In the genomic region with DNA sequence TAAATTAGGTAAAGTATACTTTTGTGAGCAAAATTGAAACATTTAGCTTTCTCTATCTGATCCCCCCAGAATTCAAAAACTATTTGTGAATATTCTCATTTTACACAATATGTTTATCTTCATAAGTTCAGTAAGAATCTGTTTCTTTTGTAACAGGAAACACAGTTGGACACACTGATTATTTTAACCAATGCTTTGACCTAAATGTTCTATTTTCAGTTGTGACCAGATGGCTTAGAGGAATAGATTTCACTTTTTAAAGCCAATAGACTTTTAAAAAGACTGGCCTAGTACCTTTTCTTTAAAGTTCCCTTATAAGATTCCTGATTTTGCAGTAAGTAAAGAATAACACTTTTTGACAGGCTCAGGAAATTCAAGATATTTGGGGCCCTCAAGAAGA, we compare ENCODE assay signal across 17 cellular contexts.
"Had no signal": no experiment of that assay in that cellular context is flagged by ENCODE, and none has a peak within 500 bp of the region (broad histone marks: within the 10 kb centered on the region; RNA-seq: fewer than 3 reads in every experiment).

No MANE protein-coding gene starts in this region.

- H3K9me3 ChIP-seq: pancreas had no signal

- H3K36me3 ChIP-seq: breast epithelium, left lung, pancreas, tibial nerve had no signal

- DNase-seq: activated CD4-positive, alpha-beta T cell treated with anti-CD3 and anti-CD28 coated beads for 1 hour; activated CD4-positive, alpha-beta T cell treated with anti-CD3 and anti-CD28 coated beads, Interleukin-2, amount 50 U/mL, for 48 hours; activated CD8-positive, alpha-beta memory T cell treated with anti-CD3 and anti-CD28 coated beads, Interleukin-2, amount 10 ng/mL, durations not matched to agents 7 days and 5 days; activated effector memory CD4-positive, alpha-beta T cell treated with Interleukin-2 at 50 U/mL for 16 hours; activated T-cell treated with anti-CD3 and anti-CD28 coated beads, Interleukin-2, amount 50 U/mL, for 24 hours; endodermal cell; glutamatergic neuron; left lung; mesendoderm; pancreas; retina; small intestine; T-helper 9 cell had no signal

- H3K4me1 ChIP-seq: breast epithelium, left lung, pancreas had no signal

- FAIRE-seq: islet of Langerhans had no signal

- H3K4me3 ChIP-seq: breast epithelium, left lung, pancreas, tibial nerve had no signal

- H3K27ac ChIP-seq: breast epithelium, left lung, pancreas had no signal

- H3K27me3 ChIP-seq: breast epithelium, left lung, pancreas, tibial nerve had no signal

- ATAC-seq: activated CD8-positive, alpha-beta memory T cell treated with anti-CD3 and anti-CD28 coated beads, Interleukin-2, amount 10 ng/mL, durations not matched to agents 7 days and 5 days; left lung; pancreas; stimulated activated effector memory CD8-positive, alpha-beta T cell treated with anti-CD3 and anti-CD28 coated beads, Interleukin-12 subunit alpha, Interleukin-12 subunit beta, amount 100 ng/mL, for 72 hours had no signal
